Comparison of ENCODE assay signal across 27 cellular contexts in genomic region chr3:56830884-56831283, GRCh38.
"Had no signal": no experiment of that assay in that cellular context is flagged by ENCODE, and none has a peak within 500 bp of the region (broad histone marks: within the 10 kb centered on the region; RNA-seq: fewer than 3 reads in every experiment).

No MANE protein-coding gene starts in this region.

- FAIRE-seq: keratinocyte had no signal

- H3K4me3 ChIP-seq: left lung, lung, ovary, right atrium auricular region, skin epidermis, stomach, suprapubic skin, thoracic aorta, tibial artery, upper lobe of right lung had no signal

- DNase-seq: hippocampal formation; kidney glomerular epithelial cell; left cardiac atrium; left lung; mesendoderm; naive B cell; natural killer cell; ovary; stimulated activated CD4-positive, alpha-beta T cell treated with anti-CD3 and anti-CD28 coated beads, Interleukin-12 subunit alpha, Interleukin-12 subunit beta, amount 100 ng/mL, for 4 hours; stimulated activated CD4-positive, alpha-beta T cell treated with anti-CD3 and anti-CD28 coated beads, Interleukin-15, amount 100 ng/mL, for 24 hours; stimulated activated CD4-positive, alpha-beta T cell treated with anti-CD3 and anti-CD28 coated beads, Interleukin-2, amount 100 ng/mL, for 24 hours; stimulated activated CD4-positive, alpha-beta T cell treated with anti-CD3 and anti-CD28 coated beads, Interleukin-4, amount 100 ng/mL, for 1 hour; stimulated activated naive B cell treated with anti-CD40 and anti-IgM and Interleukin-4, amounts not matched to agents 10 μg/mL and 1 μg/mL and 100 μg/mL, for 72 hours; stimulated activated naive CD8-positive, alpha-beta T cell treated with anti-CD3 and anti-CD28 coated beads, Interleukin-15, Interleukin-2, amounts not matched to agents 100 U/mL and 50 U/mL, for 24 hours; stomach; tibial artery; trophoblast cell; upper lobe of right lung had no signal

- H3K27me3 Mint-ChIP-seq: naive B cell; progenitor cell of endocrine pancreas; stimulated activated naive B cell treated with anti-CD40 and anti-IgM and Interleukin-4, amounts not matched to agents 10 μg/mL and 1 μg/mL and 100 μg/mL, for 72 hours had no signal

- H3K9me3 ChIP-seq: left lung, ovary, right atrium auricular region, stomach, suprapubic skin, thoracic aorta, tibial artery, upper lobe of right lung had no signal

- H3K27me3 ChIP-seq: left lung, ovary, right atrium auricular region, stomach, suprapubic skin, tibial artery, upper lobe of right lung had no signal

- H3K4me3 Mint-ChIP-seq: mesothelial cell of epicardium; naive B cell; natural killer cell; stimulated activated naive B cell treated with anti-CD40 and anti-IgM and Interleukin-4, amounts not matched to agents 10 μg/mL and 1 μg/mL and 100 μg/mL, for 72 hours had no signal

- H3K4me1 ChIP-seq: right atrium auricular region, tibial artery, upper lobe of right lung had no signal

- ATAC-seq: left cardiac atrium; left lung; natural killer cell; sciatic nerve; stimulated activated naive B cell treated with anti-CD40 and anti-IgM and Interleukin-4, amounts not matched to agents 10 μg/mL and 1 μg/mL and 100 μg/mL, for 72 hours; stimulated activated naive CD8-positive, alpha-beta T cell treated with anti-CD3 and anti-CD28 coated beads, Interleukin-15, Interleukin-2, amounts not matched to agents 100 U/mL and 50 U/mL, for 24 hours; upper lobe of right lung had no signal

- H3K9me3 Mint-ChIP-seq: mesothelial cell of epicardium; naive B cell; natural killer cell; stimulated activated naive B cell treated with anti-CD40 and anti-IgM and Interleukin-4, amounts not matched to agents 10 μg/mL and 1 μg/mL and 100 μg/mL, for 72 hours had no signal

- H3K27ac ChIP-seq: left lung, ovary, right atrium auricular region, skin epidermis, stomach, suprapubic skin, thoracic aorta, tibial artery, upper lobe of right lung had no signal

- H3K36me3 Mint-ChIP-seq: mesothelial cell of epicardium; naive B cell; natural killer cell; stimulated activated naive B cell treated with anti-CD40 and anti-IgM and Interleukin-4, amounts not matched to agents 10 μg/mL and 1 μg/mL and 100 μg/mL, for 72 hours had no signal

- H3K27ac Mint-ChIP-seq: mesothelial cell of epicardium; natural killer cell; progenitor cell of endocrine pancreas; stimulated activated naive B cell treated with anti-CD40 and anti-IgM and Interleukin-4, amounts not matched to agents 10 μg/mL and 1 μg/mL and 100 μg/mL, for 72 hours had no signal

- H3K36me3 ChIP-seq: left lung, ovary, right atrium auricular region, stomach, suprapubic skin, thoracic aorta, tibial artery, upper lobe of right lung had no signal
